ENCODE assay signal across 27 cellular contexts in genomic region chr20:1994627-1995026, GRCh38. TPM values are rescaled to one million over a fixed set of nuclear protein-coding genes. Genes with fewer than 3 reads are reported as not detected.
"Had no signal": no experiment of that assay in that cellular context is flagged by ENCODE, and none has a peak within 500 bp of the region (broad histone marks: within the 10 kb centered on the region; RNA-seq: fewer than 3 reads in every experiment).

No MANE protein-coding gene starts in this region.

- H3K27me3 ChIP-seq: colonic mucosa, neural progenitor cell, right lobe of liver, uterus had no signal

- H3K27ac Mint-ChIP-seq: mesothelial cell of epicardium; natural killer cell treated with Interleukin-12 subunit alpha and Interleukin-12 subunit beta and Interleukin-15 and Interleukin-18, amount 100 ng/mL, for 72 hours; neural progenitor cell; stimulated activated effector memory CD8-positive, alpha-beta T cell treated with anti-CD3 and anti-CD28 coated beads, Interleukin-12 subunit alpha, Interleukin-12 subunit beta, amount 100 ng/mL, for 72 hours had no signal

- H3K9me3 ChIP-seq: colonic mucosa, heart left ventricle, psoas muscle, right lobe of liver, tibial artery, upper lobe of left lung, uterus had no signal

- H3K4me2 ChIP-seq: neural progenitor cell had no signal

- H3K9me3 Mint-ChIP-seq: mesothelial cell of epicardium; natural killer cell treated with Interleukin-12 subunit alpha and Interleukin-12 subunit beta and Interleukin-15 and Interleukin-18, amount 100 ng/mL, for 72 hours; neural progenitor cell; stimulated activated effector memory CD8-positive, alpha-beta T cell treated with anti-CD3 and anti-CD28 coated beads, Interleukin-12 subunit alpha, Interleukin-12 subunit beta, amount 100 ng/mL, for 72 hours had no signal

- H3K36me3 ChIP-seq: colonic mucosa, heart left ventricle, neural progenitor cell, right lobe of liver, tibial artery, upper lobe of left lung, uterus had no signal

- H3K36me3 Mint-ChIP-seq: mesothelial cell of epicardium; natural killer cell treated with Interleukin-12 subunit alpha and Interleukin-12 subunit beta and Interleukin-15 and Interleukin-18, amount 100 ng/mL, for 72 hours; neural progenitor cell; stimulated activated effector memory CD8-positive, alpha-beta T cell treated with anti-CD3 and anti-CD28 coated beads, Interleukin-12 subunit alpha, Interleukin-12 subunit beta, amount 100 ng/mL, for 72 hours had no signal

- H3K4me3 Mint-ChIP-seq: mesothelial cell of epicardium; natural killer cell treated with Interleukin-12 subunit alpha and Interleukin-12 subunit beta and Interleukin-15 and Interleukin-18, amount 100 ng/mL, for 72 hours; neural progenitor cell; stimulated activated effector memory CD8-positive, alpha-beta T cell treated with anti-CD3 and anti-CD28 coated beads, Interleukin-12 subunit alpha, Interleukin-12 subunit beta, amount 100 ng/mL, for 72 hours had no signal

- H2AFZ ChIP-seq: neural progenitor cell, parathyroid adenoma had no signal

- H3K4me1 Mint-ChIP-seq: mesothelial cell of epicardium; stimulated activated effector memory CD8-positive, alpha-beta T cell treated with anti-CD3 and anti-CD28 coated beads, Interleukin-12 subunit alpha, Interleukin-12 subunit beta, amount 100 ng/mL, for 72 hours had no signal

- DNase-seq: colonic mucosa; effector memory CD4-positive, alpha-beta T cell; heart left ventricle; hippocampal formation; left colon; psoas muscle; retina; right lobe of liver; stimulated activated CD4-positive, alpha-beta T cell treated with anti-CD3 and anti-CD28 coated beads, Interleukin-4, amount 100 ng/mL, for 1 hour; stimulated activated CD8-positive, alpha-beta memory T cell treated with anti-CD3 and anti-CD28 coated beads, Interleukin-4, amount 100 ng/mL, for 48 hours; stimulated activated naive CD8-positive, alpha-beta T cell treated with anti-CD3 and anti-CD28 coated beads, Interleukin-15, Interleukin-2, amounts not matched to agents 100 U/mL and 50 U/mL, for 24 hours; tibial artery; upper lobe of left lung; uterus had no signal

- H3K9ac ChIP-seq: neural progenitor cell, parathyroid adenoma had no signal

- H3K4me1 ChIP-seq: colonic mucosa, heart left ventricle, psoas muscle, right lobe of liver, tibial artery, upper lobe of left lung, uterus had no signal

- H3K4me3 ChIP-seq: colonic mucosa, heart left ventricle, neural progenitor cell, psoas muscle, right lobe of liver, tibial artery, upper lobe of left lung, uterus had no signal

- H3K27ac ChIP-seq: colonic mucosa, heart left ventricle, neural progenitor cell, parathyroid adenoma, psoas muscle, right lobe of liver, tibial artery, upper lobe of left lung, uterus had no signal

RNA-seq across cellular contexts. Expression of gene PDYN, which starts 0.8 kb away (rescaled TPM):
- total RNA-seq: colonic mucosa; esophagus mucosa; fibroblast of lung; glomerular endothelial cell; heart left ventricle; kidney epithelial cell; left colon; liver; lung microvascular endothelial cell; mesothelial cell of epicardium; mucosa of gallbladder; myocyte; natural killer cell treated with Interleukin-12 subunit alpha and Interleukin-12 subunit beta and Interleukin-15 and Interleukin-18, amount 100 ng/mL, for 72 hours; psoas muscle; right lobe of liver; upper lobe of left lung; uterus had no signal
- polyA plus RNA-seq: fibroblast of lung, heart left ventricle, liver, psoas muscle had no signal
